In the genomic region with DNA sequence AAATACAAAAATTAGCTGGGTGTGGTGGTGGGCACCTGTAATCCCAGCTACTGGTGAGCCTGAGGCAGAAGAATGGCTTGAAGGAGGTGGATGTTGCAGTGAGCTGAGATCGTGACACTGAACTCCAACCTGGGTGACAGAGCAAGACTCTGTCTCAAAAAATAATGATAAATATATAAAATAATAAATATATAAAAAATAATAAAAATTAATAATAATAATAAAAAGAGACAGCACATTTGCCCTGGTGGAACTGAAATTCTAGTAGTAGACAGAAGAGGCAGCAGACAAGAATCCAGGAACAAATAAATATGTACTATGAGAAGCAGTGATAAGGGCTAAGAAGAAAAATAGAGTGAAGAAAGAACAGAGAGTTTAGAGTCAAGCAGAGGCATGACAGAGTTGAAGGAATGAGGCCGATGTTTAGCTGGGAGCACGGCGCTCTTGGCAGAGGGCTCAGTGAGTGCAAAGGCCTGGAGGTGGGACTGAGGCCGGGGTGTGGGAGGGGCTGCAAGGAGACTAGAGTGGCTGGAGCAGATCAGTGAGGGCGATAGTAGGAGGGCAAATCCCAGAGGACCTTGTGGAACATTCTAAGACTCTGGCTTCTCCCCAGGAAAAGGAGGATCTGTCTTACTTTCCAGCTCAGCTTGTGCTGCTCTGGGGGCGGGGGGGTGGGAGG, we compare ENCODE assay signal across 24 cellular contexts.
DNase-seq lines count a peak whose midpoint lies in the region; ATAC-seq, FAIRE-seq and TF ChIP-seq lines count a peak whose summit lies in the region.
"Had no signal": no experiment of that assay in that cellular context is flagged by ENCODE, and none has a peak within 500 bp of the region (broad histone marks: within the 10 kb centered on the region; RNA-seq: fewer than 3 reads in every experiment).

No MANE protein-coding gene starts in this region.

- TF ChIP-seq CTCF in coronary artery (IDR thresholded peaks at IDR 0.05) (no peak), pancreas (IDR thresholded peaks at IDR 0.05) (no peak)

- peaks cover 26% of the 10 kb centered on the region for H3K27me3 Mint-ChIP-seq in activated T-helper 17 cell treated with anti-CD3 and anti-CD28 coated beads, Interleukin-2, amount 50 U/mL, for 72 hours

- no peaks in the 10 kb centered on the region for H4K20me1 ChIP-seq in GM23248 (ENCODE audit: insufficient read depth)

- H3K4me3 ChIP-seq in GM23248: no peak overlapping the region
- no peak overlapping the region for H3K4me3 ChIP-seq in coronary artery
- H3K4me3 ChIP-seq in pancreas: no peak overlapping the region
- H3K4me3 ChIP-seq: colonic mucosa, right lobe of liver, upper lobe of left lung had no signal

- no peak for FAIRE-seq in pancreas (lab: Jason Lieb, UNC)
- FAIRE-seq: A204.1, GM12892 had no signal

- H3K9me3 Mint-ChIP-seq in activated T-helper 17 cell treated with anti-CD3 and anti-CD28 coated beads, Interleukin-2, amount 50 U/mL, for 72 hours: no peaks in the 10 kb centered on the region

- no peak overlapping the region for H2AFZ ChIP-seq in GM23248

- peak in 3 of 4 donors; percentile 56 to 86 (median 64) for ATAC-seq in pancreas
- ATAC-seq in HG03457 (IDR thresholded peaks at IDR 0.05; ENCODE audit: unreplicated experiment): no peak
- no peak for ATAC-seq in activated T-helper 17 cell treated with anti-CD3 and anti-CD28 coated beads, Interleukin-2, amount 50 U/mL, for 72 hours (replicated peaks)
- ATAC-seq: right lobe of liver had no signal

- H3K36me3 Mint-ChIP-seq in activated T-helper 17 cell treated with anti-CD3 and anti-CD28 coated beads, Interleukin-2, amount 50 U/mL, for 72 hours (ENCODE audit: low read depth): no peaks in the 10 kb centered on the region

- DNase-seq in GM23248: peak; percentile 12
- DNase-seq in coronary artery (ENCODE audit: low spot score): peak; percentile 82
- DNase-seq in iPS-NIHi7 (ENCODE audit: extremely low spot score): peak; percentile 54
- DNase-seq in pancreas: peak in 2 of 6 donors; percentile 23 to 30
- DNase-seq in HCEC 1CT: no peak
- no peak for DNase-seq in kidney glomerular epithelial cell (lab: John Stamatoyannopoulos, UW)
- DNase-seq: activated CD4-positive, alpha-beta T cell treated with anti-CD3 and anti-CD28 coated beads, Interleukin-2, amount 10 ng/mL, durations not matched to agents 24 days and 14 days; activated effector memory CD4-positive, alpha-beta T cell treated with Interleukin-2 at 50 U/mL for 16 hours; C1 segment of cervical spinal cord; colonic mucosa; hippocampal formation; NCI-H1694; NCI-H2227 treated with DMSO at 0.1 percent for 48 hours; NCI-H774; SIG-M5; stimulated activated naive CD4-positive, alpha-beta T cell treated with Interleukin-2 at 50 U/mL for 16 hours; T-helper 1 cell; upper lobe of left lung had no signal

- H3K4me1 Mint-ChIP-seq in activated T-helper 17 cell treated with anti-CD3 and anti-CD28 coated beads, Interleukin-2, amount 50 U/mL, for 72 hours: no peaks in the 10 kb centered on the region
- H3K4me1 Mint-ChIP-seq: activated CD4-positive, alpha-beta T cell treated with anti-CD3 and anti-CD28 coated beads, Interleukin-2, amount 10 ng/mL, durations not matched to agents 24 days and 14 days had no signal

- H3K4me1 ChIP-seq in GM23248 (ENCODE audit: insufficient read depth) (no peaks in the 10 kb centered on the region), pancreas (no peaks in the 10 kb centered on the region)
- H3K4me1 ChIP-seq: colonic mucosa, right lobe of liver, upper lobe of left lung had no signal

- in situ Hi-C loops in GM23248 (cut with MboI): no loop called here

- H3K36me3 ChIP-seq in GM23248 (ENCODE audit: low read depth): no peaks in the 10 kb centered on the region
- H3K36me3 ChIP-seq in pancreas: no peaks in the 10 kb centered on the region
- H3K36me3 ChIP-seq: colonic mucosa, neutrophil, right lobe of liver, upper lobe of left lung had no signal

- H3K4me2 ChIP-seq in GM23248 (ENCODE audit: unreplicated experiment): no peak overlapping the region

- no peak overlapping the region for H3K27ac Mint-ChIP-seq in activated T-helper 17 cell treated with anti-CD3 and anti-CD28 coated beads, Interleukin-2, amount 50 U/mL, for 72 hours
- H3K27ac Mint-ChIP-seq: activated CD4-positive, alpha-beta T cell treated with anti-CD3 and anti-CD28 coated beads, Interleukin-2, amount 10 ng/mL, durations not matched to agents 24 days and 14 days had no signal

- no peak overlapping the region for H3K4me3 Mint-ChIP-seq in activated T-helper 17 cell treated with anti-CD3 and anti-CD28 coated beads, Interleukin-2, amount 50 U/mL, for 72 hours
- H3K4me3 Mint-ChIP-seq: activated CD4-positive, alpha-beta T cell treated with anti-CD3 and anti-CD28 coated beads, Interleukin-2, amount 10 ng/mL, durations not matched to agents 24 days and 14 days had no signal

- H3K9me3 ChIP-seq in GM23248 (ENCODE audit: low read depth): no peaks in the 10 kb centered on the region
- H3K9me3 ChIP-seq in pancreas: no peaks in the 10 kb centered on the region
- H3K9me3 ChIP-seq: colonic mucosa, neutrophil, right lobe of liver, upper lobe of left lung had no signal

- H3K27me3 ChIP-seq in GM23248 (replicated peaks; ENCODE audit: insufficient read depth): peaks cover 5% of the 10 kb centered on the region
- H3K27me3 ChIP-seq in pancreas: no peaks in the 10 kb centered on the region
- H3K27me3 ChIP-seq: colonic mucosa, right lobe of liver, upper lobe of left lung had no signal

- no peaks in the 10 kb centered on the region for H3K79me2 ChIP-seq in GM23248 (ENCODE audit: insufficient read depth)

- H3K9ac ChIP-seq in GM23248: no peak overlapping the region

- intact Hi-C loops in pancreas (cut with DNase I): no loop called here

- no peak overlapping the region for H3K27ac ChIP-seq in GM23248
- H3K27ac ChIP-seq in coronary artery: peak overlapping the region in 1 of 2 donors; percentile 65
- no peak overlapping the region for H3K27ac ChIP-seq in pancreas
- H3K27ac ChIP-seq: colonic mucosa, neutrophil, right lobe of liver, upper lobe of left lung had no signal

- H3F3A ChIP-seq in GM23248 (ENCODE audit: insufficient read depth): no peaks in the 10 kb centered on the region

- H3K9me2 ChIP-seq in GM23248 (ENCODE audit: insufficient read depth): no peaks in the 10 kb centered on the region

- WGBS in GM23248 (ENCODE audit: low coverage in 1 of 2, low lambda C conversion rate in 2 of 2, missing lambda C conversion rate in 2 of 2), 2 experiments: 30 to 35% methylated on average over 6 to 7 of the region's 7 CpGs
- WGBS in pancreas, 2 donors: 45 to 48% methylated on average over 7 of the region's 7 CpGs

Comparison
In these comparisons a context has a peak if more than half of its experiments do, and no peak if none do; other contexts are left out.
1. DNase-seq: peak in GM23248 (single experiment), coronary artery (single experiment) and iPS-NIHi7 (single experiment); none in HCEC 1CT (single experiment) and kidney glomerular epithelial cell (single experiment).
2. ATAC-seq: peak in pancreas (3 of 4); none in HG03457 (single experiment) and activated T-helper 17 cell treated with anti-CD3 and anti-CD28 coated beads, Interleukin-2, amount 50 U/mL, for 72 hours (single experiment).